In genomic region chr14:67941456-67942018, GRCh38 we compare ENCODE assay signal across 10 cellular contexts.
DNase-seq lines count a peak whose midpoint lies in the region; ATAC-seq, FAIRE-seq and TF ChIP-seq lines count a peak whose summit lies in the region.
"Had no signal": no experiment of that assay in that cellular context is flagged by ENCODE, and none has a peak within 500 bp of the region (broad histone marks: within the 10 kb centered on the region; RNA-seq: fewer than 3 reads in every experiment).

No MANE protein-coding gene starts in this region.

- intact Hi-C loops in Panc1 (cut with micrococcal nuclease; ENCODE audit: unreplicated experiment) = loop anchor here (5.0 to 10.0 kb wide), 2 partner anchors 143 to 306 kb away; no protein-coding TSS in a partner anchor
- intact Hi-C loops in endothelial cell of umbilical vein (cut with micrococcal nuclease) = loop anchor here (5.0 to 10.0 kb wide), 3 partner anchors 516 to 743 kb away; no protein-coding TSS in a partner anchor
- intact Hi-C loops in upper lobe of right lung (cut with DNase I) = loop anchor here (10.0 kb wide), 1 partner anchor 303 kb away; no protein-coding TSS in a partner anchor

- H3K27me3 ChIP-seq in Panc1 (ENCODE audit: control insufficient read depth, insufficient read depth, low read length) (no peaks in the 10 kb centered on the region), endothelial cell of umbilical vein (ENCODE audit: control insufficient read depth in 2 of 2, insufficient read depth in 2 of 2, low read length in 2 of 2) (no peaks in the 10 kb centered on the region), upper lobe of right lung (no peaks in the 10 kb centered on the region)

- H3K4me1 ChIP-seq in Panc1 (ENCODE audit: control insufficient read depth, insufficient read depth, low read length) (peaks cover 36% of the 10 kb centered on the region), endothelial cell of umbilical vein (ENCODE audit: control insufficient read depth, extremely low read depth, insufficient read depth, low read length) (peaks cover 12% of the 10 kb centered on the region), mesodermal cell (ENCODE audit: control insufficient read depth, insufficient read depth, low read length, poor library complexity, severe bottlenecking) (peaks cover 23% of the 10 kb centered on the region), upper lobe of right lung (peaks cover 47% of the 10 kb centered on the region)

- H3K9me3 ChIP-seq in Panc1 (ENCODE audit: control insufficient read depth, insufficient read depth, low read depth, low read length) (no peaks in the 10 kb centered on the region), endothelial cell of umbilical vein (replicated peaks; ENCODE audit: control insufficient read depth, insufficient read depth, low read length) (no peaks in the 10 kb centered on the region), mesodermal cell (ENCODE audit: control insufficient read depth, low read length) (no peaks in the 10 kb centered on the region), upper lobe of right lung (no peaks in the 10 kb centered on the region)

- H4K20me1 ChIP-seq in endothelial cell of umbilical vein (replicated peaks; ENCODE audit: control insufficient read depth, extremely low read depth, insufficient read depth, low read length) = no peaks in the 10 kb centered on the region

- CTCF ChIA-PET in Panc1 (lab: Charles Lee) = interaction anchor here (0.5 kb wide), 1 partner anchor 723 kb away, joined by 4 read pairs; no protein-coding TSS in a partner anchor
- CTCF ChIA-PET in endothelial cell of umbilical vein (lab: Charles Lee) = interaction anchor here (0.7 to 3.6 kb wide), 9 partner anchors 8 to 902 kb away, joined by 3 to 24 read pairs (median 3); no protein-coding TSS in a partner anchor

- ATAC-seq in Panc1 = peak; percentile 58; the same call in 1 of the 2 replicates
- ATAC-seq in upper lobe of right lung = peak; percentile 40
- ATAC-seq in GM18520 (IDR thresholded peaks at IDR 0.05; ENCODE audit: unreplicated experiment) = no peak
- ATAC-seq in GM21529 (IDR thresholded peaks at IDR 0.05; ENCODE audit: unreplicated experiment) = no peak
- ATAC-seq: natural killer cell treated with Interleukin-12 subunit alpha and Interleukin-12 subunit beta and Interleukin-15 and Interleukin-18, amount 100 ng/mL, for 72 hours had no signal

- no peak overlapping the region for H3K9ac ChIP-seq in endothelial cell of umbilical vein (replicated peaks; ENCODE audit: extremely low read depth, insufficient read depth, low read length)

- POLR2A ChIA-PET in Panc1 (lab: Charles Lee) = no interaction called here
- POLR2A ChIA-PET in endothelial cell of umbilical vein (lab: Charles Lee) = interaction anchor here (1.2 kb wide), 1 partner anchor 852 kb away, joined by 3 read pairs; the partner anchor contains the start of gene ZFP36L1

- H3K79me2 ChIP-seq in endothelial cell of umbilical vein (ENCODE audit: control insufficient read depth, insufficient read depth, low read length) = no peaks in the 10 kb centered on the region

- TF ChIP-seq CTCF in Panc1 (IDR thresholded peaks at IDR 0.05) = no peak
- no peak for TF ChIP-seq CTCF in endothelial cell of umbilical vein (IDR thresholded peaks at IDR 0.05; ENCODE audit: extremely low read depth in 1 of 2, insufficient read depth in 1 of 2, low read depth in 1 of 2, low read length in 2 of 2)
- no peak for TF ChIP-seq CTCF in upper lobe of right lung (IDR thresholded peaks at IDR 0.05)

- H3K27ac ChIP-seq in Panc1 (ENCODE audit: low read length) (peak overlapping the region; percentile 87), endothelial cell of umbilical vein (ENCODE audit: insufficient read depth, low read depth, low read length) (no peak overlapping the region), mesodermal cell (ENCODE audit: low read depth, low read length, severe bottlenecking) (peak overlapping the region; percentile 74), upper lobe of right lung (peak overlapping the region; percentile 61)

- no peak overlapping the region for H3K4me2 ChIP-seq in endothelial cell of umbilical vein (ENCODE audit: insufficient read depth, low read length)

- TF ChIP-seq POLR2A in endothelial cell of umbilical vein (IDR thresholded peaks at IDR 0.05; ENCODE audit: low read depth, low read length) = no peak

- dilution Hi-C loops in endothelial cell of umbilical vein (cut with MboI; ENCODE audit: extremely low pct_ligation_motif_present, low sequenced_read_pairs) = loop anchor here (25.0 kb wide), 1 partner anchor 871 kb away; no protein-coding TSS in a partner anchor

- no peak overlapping the region for H2AFZ ChIP-seq in endothelial cell of umbilical vein (ENCODE audit: low read depth, low read length)

- in situ Hi-C loops in Panc1 (cut with HindIII; ENCODE audit: low pct_unique_long_range_greater_than_20kb, low sequenced_read_pairs) = no loop called here

- H3K36me3 ChIP-seq in Panc1 (ENCODE audit: control insufficient read depth, insufficient read depth, low read length) = no peaks in the 10 kb centered on the region
- H3K36me3 ChIP-seq in endothelial cell of umbilical vein (ENCODE audit: control insufficient read depth in 2 of 2, extremely low read depth in 1 of 2, insufficient read depth in 2 of 2, low read length in 2 of 2) = no peaks in the 10 kb centered on the region
- no peaks in the 10 kb centered on the region for H3K36me3 ChIP-seq in mesodermal cell (ENCODE audit: control insufficient read depth, insufficient read depth, low read length)
- no peaks in the 10 kb centered on the region for H3K36me3 ChIP-seq in upper lobe of right lung

- peak; percentile 28 for FAIRE-seq in endothelial cell of umbilical vein (lab: Jason Lieb, UNC)

- no CpG with 5 or more reads among the region's 1 CpG for WGBS in mesodermal cell (ENCODE audit: insufficient coverage in 2 of 2), 2 experiments

- no peaks in the 10 kb centered on the region for H3K9me1 ChIP-seq in endothelial cell of umbilical vein (replicated peaks; ENCODE audit: control insufficient read depth, extremely low read depth, insufficient read depth, low read length)

- no peak overlapping the region for H3K4me3 ChIP-seq in Panc1 (ENCODE audit: low read depth in 2 of 2, low read length in 2 of 2)
- no peak overlapping the region for H3K4me3 ChIP-seq in endothelial cell of umbilical vein (replicated peaks in 1 of 3; ENCODE audit: insufficient read depth in 1 of 3, low read depth in 1 of 3, low read length in 3 of 3)
- no peak overlapping the region for H3K4me3 ChIP-seq in mesodermal cell (ENCODE audit: extremely low read depth, insufficient read depth, low read length, poor library complexity, severe bottlenecking)
- H3K4me3 ChIP-seq in upper lobe of right lung = peak overlapping the region; percentile 15

- DNase-seq in Panc1 (ENCODE audit: low read depth, low spot score) = no peak
- DNase-seq in endothelial cell of umbilical vein (ENCODE audit: low read depth, low spot score) = no peak
- DNase-seq in upper lobe of right lung = no peak
- no peak for DNase-seq in NOMO-1 treated with DMSO at 0.1 percent for 48 hours (lab: John Stamatoyannopoulos, UW; ENCODE audit: unreplicated experiment)
- DNase-seq: activated gamma-delta T cell treated with Interleukin-2 at 50 U/mL for 16 hours, RPMI8226 had no signal

- BruUV-seq in Panc1 (replicated peaks; lab: Mats Ljungman, UMichigan) (no TSS peak), endothelial cell of umbilical vein (replicated peaks; lab: Mats Ljungman, UMichigan) (no TSS peak)

TF ChIP-seq in endothelial cell of umbilical vein, 7 proteins besides CTCF, POLR2A, EP300 and RAD21:
- no peak for TF ChIP-seq MYC (IDR thresholded peaks at IDR 0.05; ENCODE audit: low read depth, low read length)
- TF ChIP-seq EZH2 (IDR thresholded peaks at IDR 0.05; ENCODE audit: borderline replicate concordance, low read depth, low read length, severe bottlenecking) = no peak
- no peak for TF ChIP-seq GATA2 (IDR thresholded peaks at IDR 0.05; ENCODE audit: insufficient read depth, insufficient read length, low read depth, low read length)
- TF ChIP-seq MAX (IDR thresholded peaks at IDR 0.05; ENCODE audit: insufficient read depth, insufficient read length) = no peak
- no peak for TF ChIP-seq FOS (IDR thresholded peaks at IDR 0.05; ENCODE audit: borderline replicate concordance, insufficient read depth, low read length)
- TF ChIP-seq POLR2AphosphoS5 (IDR thresholded peaks at IDR 0.05; ENCODE audit: insufficient read depth, low read depth, low read length) = no peak
- no peak for TF ChIP-seq JUN (IDR thresholded peaks at IDR 0.05; ENCODE audit: borderline replicate concordance, insufficient read depth, insufficient read length, low read depth)
TF ChIP-seq in endothelial cell of umbilical vein: peak in this region for 0.

Comparison
In these comparisons a context has a peak if more than half of its experiments do, and no peak if none do; other contexts are left out.
1. ATAC-seq: peak in Panc1 (single experiment) and upper lobe of right lung (single experiment); none in GM18520 (single experiment) and GM21529 (single experiment).